ENCODE assay signal across 6 cellular contexts in genomic region chr1:1001057-1001630, GRCh38. TPM values are rescaled to one million over a fixed set of nuclear protein-coding genes. Genes with fewer than 3 reads are reported as not detected.
DNase-seq lines count a peak whose midpoint lies in the region; ATAC-seq lines count a peak whose summit lies in the region.

No MANE protein-coding gene starts in this region.

- peak overlapping the region; percentile 64 to 91 (median 76) for H3K4me3 Mint-ChIP-seq in CD4-positive, alpha-beta memory T cell
- H3K4me3 Mint-ChIP-seq in activated T-cell treated with anti-CD3 and anti-CD28 coated beads, Interleukin-2, amount 50 U/mL, for 4 hours: peak overlapping the region; percentile 70
- peak overlapping the region; percentile 80 for H3K4me3 Mint-ChIP-seq in memory B cell

- H3K4me3 ChIP-seq in CD4-positive, alpha-beta memory T cell (ENCODE audit: low read length in 2 of 2): peak overlapping the region; percentile 3 to 44

- no peaks in the 10 kb centered on the region for H3K36me3 ChIP-seq in CD4-positive, alpha-beta memory T cell (ENCODE audit: insufficient read depth, low read length)

- no peak overlapping the region for H3K27ac ChIP-seq in CD4-positive, alpha-beta memory T cell (ENCODE audit: low read depth, low read length)

- peaks cover 23 to 28% of the 10 kb centered on the region in 2 donors for H3K27me3 Mint-ChIP-seq in CD4-positive, alpha-beta memory T cell
- H3K27me3 Mint-ChIP-seq in activated T-cell treated with anti-CD3 and anti-CD28 coated beads, Interleukin-2, amount 50 U/mL, for 4 hours (ENCODE audit: low read depth): peaks cover 38% of the 10 kb centered on the region
- peaks cover 26% of the 10 kb centered on the region for H3K27me3 Mint-ChIP-seq in memory B cell

- H3K4me1 ChIP-seq in CD4-positive, alpha-beta memory T cell (ENCODE audit: insufficient read depth, low read length): peaks cover 33% of the 10 kb centered on the region

- no peaks in the 10 kb centered on the region for H3K9me3 ChIP-seq in CD4-positive, alpha-beta memory T cell (ENCODE audit: control insufficient read depth in 1 of 2, low read length in 2 of 2)

- ATAC-seq in activated T-cell treated with anti-CD3 and anti-CD28 coated beads, Interleukin-2, amount 50 U/mL, for 4 hours: no peak
- ATAC-seq in memory B cell (ENCODE audit: low read depth): no peak

- peak overlapping the region in 6 of 7 donors; percentile 85 to 94 (median 90) for H3K27ac Mint-ChIP-seq in CD4-positive, alpha-beta memory T cell
- peak overlapping the region; percentile 97 for H3K27ac Mint-ChIP-seq in memory B cell

- intact Hi-C loops in CD4-positive, alpha-beta memory T cell (cut with micrococcal nuclease): no loop called here

- POLR2A ChIA-PET in CD4-positive, alpha-beta memory T cell (lab: Charles Lee; ENCODE audit: partially characterized antibody): interaction anchor here (1.5 to 2.1 kb wide), 2 partner anchors 12 to 17 kb away, joined by 8 to 16 read pairs; partner anchors contain the start of gene ISG15

- no peaks in the 10 kb centered on the region for H3K9me3 Mint-ChIP-seq in CD4-positive, alpha-beta memory T cell
- H3K9me3 Mint-ChIP-seq in activated T-cell treated with anti-CD3 and anti-CD28 coated beads, Interleukin-2, amount 50 U/mL, for 4 hours: no peaks in the 10 kb centered on the region
- no peaks in the 10 kb centered on the region for H3K9me3 Mint-ChIP-seq in memory B cell

- peak in 1 of 5 donors; percentile 23 for DNase-seq in CD4-positive, alpha-beta memory T cell
- DNase-seq in activated T-cell treated with anti-CD3 and anti-CD28 coated beads, Interleukin-2, amount 50 U/mL, for 4 hours: no peak
- DNase-seq in memory B cell (ENCODE audit: low spot score in 2 of 2): no peak
- no peak for DNase-seq in T1000 (lab: John Stamatoyannopoulos, UW)
- no peak for DNase-seq in NAMALWA (ENCODE audit: low spot score)
- DNase-seq in COR-L47 (lab: John Stamatoyannopoulos, UW): no peak

- H3K36me3 Mint-ChIP-seq in CD4-positive, alpha-beta memory T cell: no peaks in the 10 kb centered on the region
- H3K36me3 Mint-ChIP-seq in activated T-cell treated with anti-CD3 and anti-CD28 coated beads, Interleukin-2, amount 50 U/mL, for 4 hours (ENCODE audit: insufficient read depth): no peaks in the 10 kb centered on the region
- H3K36me3 Mint-ChIP-seq in memory B cell: no peaks in the 10 kb centered on the region

- peaks cover 8 to 17% (median 10%) of the 10 kb centered on the region in 4 donors for H3K4me1 Mint-ChIP-seq in CD4-positive, alpha-beta memory T cell
- peaks cover 11% of the 10 kb centered on the region for H3K4me1 Mint-ChIP-seq in activated T-cell treated with anti-CD3 and anti-CD28 coated beads, Interleukin-2, amount 50 U/mL, for 4 hours (ENCODE audit: low read depth)
- H3K4me1 Mint-ChIP-seq in memory B cell: peaks cover 11% of the 10 kb centered on the region

- CTCF ChIA-PET in CD4-positive, alpha-beta memory T cell (lab: Charles Lee; ENCODE audit: partially characterized antibody): interaction anchor here (1.3 to 4.5 kb wide), 8 partner anchors 9 to 63 kb away, joined by 4 to 35 read pairs (median 7); partner anchors contain the start of gene ISG15

- peaks cover 47% of the 10 kb centered on the region for H3K27me3 ChIP-seq in CD4-positive, alpha-beta memory T cell (ENCODE audit: insufficient read depth, low read length)

RNA-seq across cellular contexts. Expression of gene HES4, which starts 1.2 kb away (rescaled TPM):
- total RNA-seq in CD4-positive, alpha-beta memory T cell: not detected
- polyA plus RNA-seq in CD4-positive, alpha-beta memory T cell: under 1 TPM in 1 of 2 donors, not detected in 1; 0.36 TPM
- total RNA-seq in activated T-cell treated with anti-CD3 and anti-CD28 coated beads, Interleukin-2, amount 50 U/mL, for 4 hours: 1 to 10 TPM; 1.3 to 3.0 (median 2.7) TPM

RNA-seq across cellular contexts. Expression of gene ISG15, which starts 12.2 kb away (rescaled TPM):
- total RNA-seq in CD4-positive, alpha-beta memory T cell: 10 to 100 TPM; 31.6 to 33.2 TPM
- 100 to 1,000 TPM; 212 to 309 TPM for polyA plus RNA-seq in CD4-positive, alpha-beta memory T cell
- 10 to 100 TPM; 22.3 to 23.7 (median 22.9) TPM for total RNA-seq in activated T-cell treated with anti-CD3 and anti-CD28 coated beads, Interleukin-2, amount 50 U/mL, for 4 hours

RNA-seq across cellular contexts. Expression of gene AGRN, which starts 18.8 kb away (rescaled TPM):
- total RNA-seq in CD4-positive, alpha-beta memory T cell: 1 to 10 TPM; 1.2 to 1.4 TPM
- polyA plus RNA-seq in CD4-positive, alpha-beta memory T cell: not detected
- total RNA-seq in activated T-cell treated with anti-CD3 and anti-CD28 coated beads, Interleukin-2, amount 50 U/mL, for 4 hours: 10 to 100 TPM; 12.0 to 18.0 (median 15.2) TPM

RNA-seq across cellular contexts. Expression of gene PERM1, which starts 19.3 kb away (rescaled TPM):
- not detected for total RNA-seq in CD4-positive, alpha-beta memory T cell
- polyA plus RNA-seq in CD4-positive, alpha-beta memory T cell: under 1 TPM in 1 of 2 donors, not detected in 1; 0.16 TPM
- not detected for total RNA-seq in activated T-cell treated with anti-CD3 and anti-CD28 coated beads, Interleukin-2, amount 50 U/mL, for 4 hours

RNA-seq across cellular contexts. Expression of gene PLEKHN1, which starts 34.9 kb away (rescaled TPM):
- total RNA-seq in CD4-positive, alpha-beta memory T cell: 1 to 10 TPM; 2.2 to 2.9 TPM
- under 1 TPM in 1 of 2 donors, not detected in 1; 0.50 TPM for polyA plus RNA-seq in CD4-positive, alpha-beta memory T cell
- 1 to 10 TPM; 1.6 to 2.4 (median 1.9) TPM for total RNA-seq in activated T-cell treated with anti-CD3 and anti-CD28 coated beads, Interleukin-2, amount 50 U/mL, for 4 hours

Comparison
In these comparisons a context has a peak if more than half of its experiments do, and no peak if none do; other contexts are left out.
1. RNA of gene AGRN, which starts 18.8 kb away (total RNA-seq): 12.0 to 18.0 TPM in activated T-cell treated with anti-CD3 and anti-CD28 coated beads, Interleukin-2, amount 50 U/mL, for 4 hours; 1.2 to 1.4 TPM in CD4-positive, alpha-beta memory T cell; every median in the first group is over 4 times any median in the second.
2. Peak in every context shown above with its lines, with median percentiles within 50 percentile points of each other: H3K4me3 Mint-ChIP-seq.